In the genomic region with DNA sequence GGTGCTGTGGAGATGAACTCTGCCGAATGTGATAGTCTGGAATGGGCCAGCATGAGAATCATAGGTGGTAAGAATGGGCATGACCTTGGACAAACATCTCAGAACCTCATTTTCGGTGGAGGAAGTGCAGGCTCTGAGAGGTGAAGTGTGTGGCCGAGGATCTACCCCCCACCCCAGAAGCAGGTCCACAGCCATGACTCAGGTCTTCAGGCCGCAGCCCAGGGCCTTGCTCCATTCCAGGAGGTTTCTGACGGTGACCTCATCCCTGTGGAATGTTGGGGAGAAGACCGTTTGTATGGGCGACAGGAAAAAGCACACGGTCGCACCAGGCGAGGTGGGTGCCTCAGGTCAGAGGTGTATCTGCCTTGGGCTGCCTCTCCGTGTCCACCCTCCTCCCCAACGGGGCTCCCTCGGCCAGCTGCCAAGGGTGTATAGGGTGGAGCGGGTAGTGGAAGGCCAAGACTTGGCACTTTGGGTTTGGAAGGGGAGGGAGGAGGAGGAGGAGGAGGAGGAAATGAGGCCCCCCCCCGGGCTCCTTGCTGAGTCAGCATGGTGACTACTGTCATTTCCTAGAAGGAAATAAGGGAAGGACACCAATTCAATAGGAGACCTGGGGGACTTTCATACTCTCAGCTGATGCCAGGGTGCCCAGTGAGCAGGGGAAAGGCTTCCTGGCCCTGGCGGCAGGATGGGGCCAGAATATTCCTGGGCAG, we compare ENCODE assay signal across 8 cellular contexts.
DNase-seq lines count a peak whose midpoint lies in the region; ATAC-seq, FAIRE-seq and TF ChIP-seq lines count a peak whose summit lies in the region.

No MANE protein-coding gene starts in this region.

- POLR2A ChIA-PET in MCF 10A (lab: Yijun Ruan, JAX) = interaction anchor here (0.9 to 4.1 kb wide), 5 partner anchors 41 to 168 kb away, joined by 3 to 80 read pairs (median 5); a partner anchor contains a TSS
- POLR2A ChIA-PET in CD4-positive, alpha-beta memory T cell (lab: Charles Lee; ENCODE audit: partially characterized antibody) = no interaction called here

- H3K9me3 Mint-ChIP-seq in MCF 10A (ENCODE audit: unreplicated experiment) = no peaks in the 10 kb centered on the region
- no peaks in the 10 kb centered on the region for H3K9me3 Mint-ChIP-seq in CD4-positive, alpha-beta memory T cell

- H3K4me3 Mint-ChIP-seq in MCF 10A (ENCODE audit: unreplicated experiment) = peak overlapping the region; percentile 28
- no peak overlapping the region for H3K4me3 Mint-ChIP-seq in CD4-positive, alpha-beta memory T cell

- H3K27ac ChIP-seq in keratinocyte (ENCODE audit: control insufficient read depth, insufficient read depth, low read length) = peak overlapping the region; percentile 70
- H3K27ac ChIP-seq in suprapubic skin = peak overlapping the region; percentile 74
- H3K27ac ChIP-seq in CD4-positive, alpha-beta memory T cell (ENCODE audit: low read depth, low read length) = no peak overlapping the region

- peak; percentile 94 for DNase-seq in HS-27A (ENCODE audit: low read depth)
- peak; percentile 99 for DNase-seq in MCF 10A (ENCODE audit: unreplicated experiment)
- peak; percentile 92 for DNase-seq in keratinocyte (ENCODE audit: low read depth, low spot score)
- peak in 1 of 2 donors; percentile 87 for DNase-seq in suprapubic skin (ENCODE audit: low spot score in 2 of 2)
- no peak for DNase-seq in stimulated activated CD4-positive, alpha-beta T cell treated with anti-CD3 and anti-CD28 coated beads, Interleukin-15, amount 100 ng/mL, for 24 hours
- DNase-seq in NCI-H2107 (lab: John Stamatoyannopoulos, UW) = no peak
- no peak for DNase-seq in CD4-positive, alpha-beta memory T cell

- no peak for ATAC-seq in GM21515 (IDR thresholded peaks at IDR 0.05; ENCODE audit: unreplicated experiment)

- TF ChIP-seq CTCF in MCF 10A (IDR thresholded peaks at IDR 0.05; ENCODE audit: unreplicated experiment) (no peak), keratinocyte (optimal IDR thresholded peaks at IDR 0.05 in 1 of 3, IDR thresholded peaks at IDR 0.05 in 1 of 3, conservative IDR thresholded peaks at IDR 0.05 in 1 of 3; ENCODE audit: extremely low read depth in 1 of 3, insufficient read depth in 2 of 3, low read length in 3 of 3) (no peak), suprapubic skin (IDR thresholded peaks at IDR 0.05) (no peak)

- 46% methylated on average over 16 of the region's 16 CpGs for WGBS in suprapubic skin

- intact Hi-C loops in MCF 10A (cut with micrococcal nuclease) = loop anchor here (2.0 to 5.0 kb wide), 2 partner anchors 60 to 61 kb away; no protein-coding TSS in a partner anchor
- intact Hi-C loops in CD4-positive, alpha-beta memory T cell (cut with micrococcal nuclease) = no loop called here

- no peaks in the 10 kb centered on the region for H3K36me3 Mint-ChIP-seq in MCF 10A (ENCODE audit: insufficient read depth, unreplicated experiment)
- peaks cover 2 to 4% of the 10 kb centered on the region in 2 donors for H3K36me3 Mint-ChIP-seq in CD4-positive, alpha-beta memory T cell

- no peaks in the 10 kb centered on the region for H3K9me1 ChIP-seq in keratinocyte (ENCODE audit: control insufficient read depth, extremely low read depth, insufficient read depth, low read length)

- no peaks in the 10 kb centered on the region for H4K20me1 ChIP-seq in keratinocyte (ENCODE audit: control insufficient read depth, extremely low read depth, insufficient read depth, low read length)

- peaks cover 38% of the 10 kb centered on the region for H3K4me1 ChIP-seq in keratinocyte (ENCODE audit: control insufficient read depth, extremely low read depth, insufficient read depth, low read length)
- peaks cover 39% of the 10 kb centered on the region for H3K4me1 ChIP-seq in suprapubic skin
- no peaks in the 10 kb centered on the region for H3K4me1 ChIP-seq in CD4-positive, alpha-beta memory T cell (ENCODE audit: insufficient read depth, low read length)

- H3K9ac ChIP-seq in keratinocyte (ENCODE audit: control insufficient read depth, extremely low read depth, insufficient read depth, low read length) = peak overlapping the region; percentile 38

- H3K4me2 ChIP-seq in keratinocyte (ENCODE audit: control insufficient read depth, extremely low read depth, insufficient read depth, low read depth, low read length) = peak overlapping the region; percentile 73

- peak overlapping the region; percentile 99 for H3K27ac Mint-ChIP-seq in MCF 10A (ENCODE audit: low read depth, unreplicated experiment)
- H3K27ac Mint-ChIP-seq in CD4-positive, alpha-beta memory T cell = no peak overlapping the region

- no TSS peak for BruUV-seq in MCF 10A (replicated peaks; lab: Mats Ljungman, UMichigan)

- CTCF ChIA-PET in MCF 10A (lab: Yijun Ruan, JAX) = interaction anchor here (0.6 to 0.7 kb wide), 2 partner anchors 13 to 30 kb away, joined by 3 read pairs; no protein-coding TSS in a partner anchor
- CTCF ChIA-PET in CD4-positive, alpha-beta memory T cell (lab: Charles Lee; ENCODE audit: partially characterized antibody) = no interaction called here

- dilution Hi-C loops in keratinocyte (cut with MboI; ENCODE audit: extremely low pct_ligation_motif_present, low sequenced_read_pairs) = no loop called here

- TF ChIP-seq EP300 in suprapubic skin (IDR thresholded peaks at IDR 0.05) = no peak

- no peaks in the 10 kb centered on the region for H3K27me3 ChIP-seq in keratinocyte (ENCODE audit: control insufficient read depth, extremely low read depth, insufficient read depth, low read length)
- no peaks in the 10 kb centered on the region for H3K27me3 ChIP-seq in suprapubic skin
- no peaks in the 10 kb centered on the region for H3K27me3 ChIP-seq in CD4-positive, alpha-beta memory T cell (ENCODE audit: insufficient read depth, low read length)

- no peak for TF ChIP-seq POLR2A in suprapubic skin (IDR thresholded peaks at IDR 0.05)

- peaks cover 38% of the 10 kb centered on the region for H3K4me1 Mint-ChIP-seq in MCF 10A (ENCODE audit: insufficient read depth, unreplicated experiment)
- peaks cover 0 to 11% (median 1%) of the 10 kb centered on the region in 4 donors for H3K4me1 Mint-ChIP-seq in CD4-positive, alpha-beta memory T cell

- H3K4me3 ChIP-seq in keratinocyte (ENCODE audit: control insufficient read depth in 2 of 3, extremely low read depth in 1 of 3, insufficient read depth in 2 of 3, low read depth in 1 of 3, low read length in 3 of 3) (peak overlapping the region in 1 of 3 experiments; percentile 40), suprapubic skin (no peak overlapping the region)
- no peak overlapping the region for H3K4me3 ChIP-seq in CD4-positive, alpha-beta memory T cell (ENCODE audit: low read length in 2 of 2)

- no peaks in the 10 kb centered on the region for H3K79me2 ChIP-seq in keratinocyte (ENCODE audit: control insufficient read depth, insufficient read depth, low read length)

- H3K27me3 Mint-ChIP-seq in MCF 10A (ENCODE audit: insufficient read depth, unreplicated experiment) = no peaks in the 10 kb centered on the region
- no peaks in the 10 kb centered on the region for H3K27me3 Mint-ChIP-seq in CD4-positive, alpha-beta memory T cell

- H2AFZ ChIP-seq in keratinocyte (ENCODE audit: control insufficient read depth, low read length) = peak overlapping the region; percentile 88

- H3K36me3 ChIP-seq in keratinocyte (ENCODE audit: control insufficient read depth in 2 of 2, extremely low read depth in 1 of 2, insufficient read depth in 2 of 2, low read length in 2 of 2) = no peaks in the 10 kb centered on the region
- H3K36me3 ChIP-seq in suprapubic skin = no peaks in the 10 kb centered on the region
- H3K36me3 ChIP-seq in CD4-positive, alpha-beta memory T cell (ENCODE audit: insufficient read depth, low read length) = no peaks in the 10 kb centered on the region

- peak; percentile 91 for FAIRE-seq in keratinocyte (lab: Jason Lieb, UNC)

- H3K9me3 ChIP-seq in keratinocyte (ENCODE audit: control insufficient read depth, low read depth, low read length) (no peaks in the 10 kb centered on the region), suprapubic skin (no peaks in the 10 kb centered on the region)
- H3K9me3 ChIP-seq in CD4-positive, alpha-beta memory T cell (ENCODE audit: control insufficient read depth in 1 of 2, low read length in 2 of 2) = no peaks in the 10 kb centered on the region

Comparison
In these comparisons a context has a peak if more than half of its experiments do, and no peak if none do; other contexts are left out.
1. DNase-seq: peak in HS-27A (single experiment), MCF 10A (single experiment) and keratinocyte (single experiment); none in stimulated activated CD4-positive, alpha-beta T cell treated with anti-CD3 and anti-CD28 coated beads, Interleukin-15, amount 100 ng/mL, for 24 hours (single experiment), NCI-H2107 (single experiment) and CD4-positive, alpha-beta memory T cell (0 of 5).